7 cellular contexts compared by ENCODE assay signal in the genomic region with DNA sequence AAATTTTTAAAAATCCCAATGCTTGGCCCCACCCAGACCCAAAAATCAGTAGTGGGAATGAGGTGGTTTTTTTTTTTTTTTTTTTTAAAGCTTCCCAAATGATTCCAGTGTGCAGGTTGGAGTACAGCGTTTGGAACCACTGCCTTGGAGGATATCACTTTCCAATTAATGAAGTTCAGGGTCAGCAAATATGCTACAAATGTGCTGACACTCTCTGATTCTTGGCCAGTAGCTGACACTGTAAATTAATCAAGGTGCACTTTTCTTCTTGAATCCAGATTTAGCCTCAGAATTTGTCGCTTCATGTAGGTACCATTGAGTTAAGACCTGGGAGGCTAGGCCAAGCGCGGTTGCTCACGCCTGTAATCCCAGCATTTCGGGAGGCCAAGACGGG.
"Had no signal": no experiment of that assay in that cellular context is flagged by ENCODE, and none has a peak within 500 bp of the region (broad histone marks: within the 10 kb centered on the region; RNA-seq: fewer than 3 reads in every experiment).

No MANE protein-coding gene starts in this region.

- FAIRE-seq: HTR-8/SVneo had no signal

- H3K27me3 Mint-ChIP-seq: IgD-negative memory B cell had no signal

- H3K27ac Mint-ChIP-seq: IgD-negative memory B cell had no signal

- H3K4me2 ChIP-seq: KMS-11 had no signal

- H3K9ac ChIP-seq: KMS-11 had no signal

- DNase-seq: IMR-90, KBM-7, KG1 had no signal

- H3K9me3 Mint-ChIP-seq: IgD-negative memory B cell had no signal

- H3K4me3 Mint-ChIP-seq: IgD-negative memory B cell had no signal

- H3K27ac ChIP-seq: HL-60, KMS-11 had no signal
